Comparison of ENCODE assay signal across 8 cellular contexts in the genomic region with DNA sequence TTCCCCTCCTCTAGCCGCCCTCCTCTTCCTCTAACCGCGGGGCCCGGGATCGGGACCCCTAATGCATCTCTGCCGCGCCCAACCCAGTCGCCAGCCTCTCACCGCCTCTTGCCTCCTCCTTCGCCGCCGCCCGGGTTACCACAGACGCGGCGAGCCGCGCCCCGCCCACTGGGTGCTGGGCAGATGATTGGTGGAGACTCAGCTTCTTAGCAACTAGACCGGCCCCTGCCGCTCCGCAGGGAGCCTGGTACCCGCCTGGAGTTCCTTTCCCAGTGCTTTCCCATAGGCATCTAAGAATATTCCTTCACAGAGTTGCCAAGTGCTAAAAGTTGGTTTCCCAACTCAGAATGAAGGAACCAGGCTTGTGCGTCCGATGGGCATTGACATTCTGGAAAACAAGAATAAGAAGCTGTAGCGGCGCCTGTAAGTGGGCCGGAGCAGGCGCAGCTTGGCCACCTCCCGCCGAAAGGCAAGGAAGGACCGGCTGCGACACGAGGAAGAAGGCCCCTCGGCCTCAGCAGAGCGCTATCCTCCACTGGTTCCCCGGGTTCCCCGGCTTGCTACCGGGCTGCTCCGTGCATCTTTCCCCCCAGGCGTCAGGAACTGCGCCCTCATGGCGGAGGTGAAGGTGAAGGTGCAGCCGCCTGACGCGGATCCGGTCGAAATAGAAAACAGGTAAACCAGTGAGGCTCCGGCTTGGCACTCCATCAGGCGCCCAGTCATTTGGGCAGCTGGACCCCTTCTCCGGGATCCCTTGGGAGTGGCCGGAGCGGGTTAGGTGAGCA. TPM values are rescaled to one million over a fixed set of nuclear protein-coding genes. Genes with fewer than 3 reads are reported as not detected.
DNase-seq lines count a peak whose midpoint lies in the region; ATAC-seq lines count a peak whose summit lies in the region.

A gene (minus strand): TSS at position 137 of the 785 bp plus-strand sequence. CDS start 1,672 bp downstream, outside the sequence.
A gene with protein sequence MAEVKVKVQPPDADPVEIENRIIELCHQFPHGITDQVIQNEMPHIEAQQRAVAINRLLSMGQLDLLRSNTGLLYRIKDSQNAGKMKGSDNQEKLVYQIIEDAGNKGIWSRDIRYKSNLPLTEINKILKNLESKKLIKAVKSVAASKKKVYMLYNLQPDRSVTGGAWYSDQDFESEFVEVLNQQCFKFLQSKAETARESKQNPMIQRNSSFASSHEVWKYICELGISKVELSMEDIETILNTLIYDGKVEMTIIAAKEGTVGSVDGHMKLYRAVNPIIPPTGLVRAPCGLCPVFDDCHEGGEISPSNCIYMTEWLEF (plus strand): TSS at position 497 of the 785 bp plus-strand sequence. CDS start 117 bp downstream, at position 614.

- ATAC-seq in GM21390 (IDR thresholded peaks at IDR 0.05; ENCODE audit: unreplicated experiment), result peak; percentile 99

- DNase-seq in Caki2 (ENCODE audit: low read depth) (peak; percentile 98), HUDEP-2 (lab: John Stamatoyannopoulos, UW; ENCODE audit: unreplicated experiment in 76 of 76) (peak; percentile 15 to 97 (median 89)), NOMO-1 treated with dmso at 0.1 percent for 144 hours (lab: John Stamatoyannopoulos, UW; ENCODE audit: unreplicated experiment) (peak; percentile 94), mesenchymal stem cell (peak; percentile 97)
- DNase-seq in activated CD8-positive, alpha-beta memory T cell treated with anti-CD3 and anti-CD28 coated beads, Interleukin-2, amount 50 U/mL, for 1 hour (ENCODE audit: extremely low read depth), result peak; percentile 62
- DNase-seq in stimulated activated CD8-positive, alpha-beta memory T cell treated with anti-CD3 and anti-CD28 coated beads, Interleukin-12 subunit alpha, Interleukin-12 subunit beta, amount 100 ng/mL, for 24 hours (ENCODE audit: extremely low read depth), result peak; percentile 82

- peak within 1 kb of the TSS; percentile 87 for H2AFZ ChIP-seq in mesenchymal stem cell (ENCODE audit: low read depth, low read length)

- peak within 1 kb of the TSS; percentile 6 for H4K91ac ChIP-seq in mesenchymal stem cell (ENCODE audit: low read length)

- H3K4me1 ChIP-seq in endocrine pancreas (ENCODE audit: control insufficient read depth, insufficient read depth, low read length), result peaks cover 6% of the 10 kb centered on the region
- H3K4me1 ChIP-seq in mesenchymal stem cell (ENCODE audit: control insufficient read depth, insufficient read depth, low read depth, low read length), result peaks cover 2% of the 10 kb centered on the region

- H3K9me3 ChIP-seq in endocrine pancreas (ENCODE audit: control insufficient read depth, low read length) (no peaks in the 10 kb centered on the region), mesenchymal stem cell (ENCODE audit: control insufficient read depth, low read length) (no peaks in the 10 kb centered on the region)

- no peak within 1 kb of the TSS for H3K14ac ChIP-seq in mesenchymal stem cell (ENCODE audit: low read length in 2 of 2)

- H2BK5ac ChIP-seq in mesenchymal stem cell (ENCODE audit: low read depth, low read length, poor library complexity, severe bottlenecking), result peak within 1 kb of the TSS; percentile 97

- no peak within 1 kb of the TSS for H2AK5ac ChIP-seq in mesenchymal stem cell (ENCODE audit: low read length, severe bottlenecking)

- H3K27me3 ChIP-seq in endocrine pancreas (ENCODE audit: control insufficient read depth, insufficient read depth, low read length) (no peaks in the 10 kb centered on the region), mesenchymal stem cell (ENCODE audit: control insufficient read depth in 1 of 2, insufficient read depth in 1 of 2, low read length in 2 of 2) (no peaks in the 10 kb centered on the region)

- H3K36me3 ChIP-seq in endocrine pancreas (ENCODE audit: control insufficient read depth, insufficient read depth, low read length), result peaks cover 2% of the 10 kb centered on the region
- H3K36me3 ChIP-seq in mesenchymal stem cell (ENCODE audit: control insufficient read depth in 1 of 2, insufficient read depth in 2 of 2, low read depth in 1 of 2, low read length in 2 of 2), result peaks cover 10 to 30% of the 10 kb centered on the region in 2 experiments

- no peak within 1 kb of the TSS for H3K23ac ChIP-seq in mesenchymal stem cell (ENCODE audit: low read length in 2 of 2)

- no peak within 1 kb of the TSS for H2BK120ac ChIP-seq in mesenchymal stem cell (ENCODE audit: low read depth, low read length)

- peak within 1 kb of the TSS; percentile 87 for H3K9ac ChIP-seq in endocrine pancreas (ENCODE audit: control insufficient read depth, insufficient read depth, low read length)
- H3K9ac ChIP-seq in mesenchymal stem cell (ENCODE audit: low read length), result peak within 1 kb of the TSS; percentile 92

- H3K4me3 ChIP-seq in endocrine pancreas (ENCODE audit: control insufficient read depth, insufficient read depth, low read length) (peak within 1 kb of the TSS; percentile 94), mesenchymal stem cell (ENCODE audit: insufficient read depth in 1 of 2, low read depth in 1 of 2, low read length in 2 of 2) (peak within 1 kb of the TSS; percentile 85 to 92)

- H3K18ac ChIP-seq in mesenchymal stem cell (ENCODE audit: low read depth in 1 of 2, low read length in 2 of 2), result peak within 1 kb of the TSS; percentile 71 to 92

- peak within 1 kb of the TSS; percentile 80 for H3K4me2 ChIP-seq in mesenchymal stem cell (ENCODE audit: low read length, poor library complexity, severe bottlenecking)

- H3K27ac ChIP-seq in mesenchymal stem cell (ENCODE audit: low read length, poor library complexity, severe bottlenecking), result peak within 1 kb of the TSS; percentile 99

- peak within 1 kb of the TSS; percentile 20 to 86 for H3K4ac ChIP-seq in mesenchymal stem cell (ENCODE audit: low read depth in 1 of 2, low read length in 2 of 2)

- H2BK15ac ChIP-seq in mesenchymal stem cell (ENCODE audit: low read depth, poor library complexity, severe bottlenecking), result no peak within 1 kb of the TSS

- H2BK12ac ChIP-seq in mesenchymal stem cell (ENCODE audit: low read length in 2 of 2), result no peak within 1 kb of the TSS

- H3K79me1 ChIP-seq in mesenchymal stem cell (replicated peaks; ENCODE audit: low read length, poor library complexity, severe bottlenecking), result peaks cover 25% of the 10 kb centered on the region

- peak within 1 kb of the TSS; percentile 84 for H4K8ac ChIP-seq in mesenchymal stem cell (ENCODE audit: low read length)

- 1% methylated on average over 53 of the region's 53 CpGs for WGBS in mesenchymal stem cell

- in situ Hi-C loops in Caki2 (cut with HindIII; ENCODE audit: low pct_unique_long_range_greater_than_20kb, low sequenced_read_pairs), result no loop called here

RNA-seq across cellular contexts. Expression of the first gene that starts in this region (rescaled TPM):
- 2.7 and 5.0 TPM in 2 replicates for total RNA-seq in Caki2 (2014; rRNA removed; shearing (Covaris generic); ENCODE audit: low replicate concordance)
- polyA plus RNA-seq in mesenchymal stem cell (2013, experiment 1 of 2), result 0.98 TPM
- polyA plus RNA-seq in mesenchymal stem cell (2013, experiment 2 of 2), result 0.95 TPM

RNA-seq across cellular contexts. Expression of the second gene that starts in this region (rescaled TPM):
- total RNA-seq in Caki2 (2014; rRNA removed; shearing (Covaris generic); ENCODE audit: low replicate concordance), result 4.2 and 7.8 TPM in 2 replicates
- polyA plus RNA-seq in mesenchymal stem cell (2013, experiment 1 of 2), result 6.6 TPM
- 6.9 TPM for polyA plus RNA-seq in mesenchymal stem cell (2013, experiment 2 of 2)

Comparison
In these comparisons a context has a peak if more than half of its experiments do, and no peak if none do; other contexts are left out.
1. Peak in every context shown above with its lines: DNase-seq, ATAC-seq, H3K4me3 ChIP-seq and H3K27ac ChIP-seq.